In the genomic region with DNA sequence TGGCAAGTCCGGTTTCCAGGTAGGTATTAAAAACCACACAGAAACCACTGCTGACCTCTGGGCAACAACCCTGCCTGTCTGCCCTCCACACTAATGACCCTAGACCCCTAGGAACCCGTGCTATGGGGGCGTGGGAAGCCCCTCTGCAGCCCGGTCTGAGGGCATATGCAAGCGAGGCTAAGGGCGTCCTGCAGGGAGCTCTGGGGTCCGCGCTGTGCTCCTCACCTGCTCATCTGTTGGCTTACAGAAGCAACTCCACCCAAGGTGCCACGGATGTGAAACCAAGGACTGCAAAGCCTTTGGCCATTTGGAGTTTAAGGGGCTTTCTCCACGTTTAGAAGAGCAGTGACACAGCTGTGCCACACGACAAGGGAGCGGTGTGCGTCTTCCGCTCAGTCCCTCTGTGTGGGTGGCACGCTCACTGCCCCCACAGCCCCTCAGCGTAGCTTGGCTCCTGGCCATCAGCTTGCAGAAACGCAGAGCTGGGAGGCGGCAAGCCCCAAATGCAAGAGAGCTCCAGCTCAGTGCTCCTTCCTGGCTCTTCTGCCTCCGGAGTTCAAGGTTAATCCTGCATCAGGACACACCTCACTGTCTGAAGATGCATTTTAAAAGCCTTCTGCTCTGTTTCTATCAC, we compare ENCODE assay signal across 3 cellular contexts.
TF ChIP-seq lines count a peak whose summit lies in the region.

No MANE protein-coding gene starts in this region.

TF ChIP-seq in liver, 16 proteins besides CTCF, POLR2A, EP300 and RAD21:
- TF ChIP-seq EGR1 (IDR thresholded peaks at IDR 0.05; ENCODE audit: low read depth in 2 of 2) (no peak), YY1 (IDR thresholded peaks at IDR 0.05) (no peak), SP1 (IDR thresholded peaks at IDR 0.05) (no peak)

TF ChIP-seq in HepG2, 621 proteins besides CTCF, POLR2A, EP300 and RAD21:
- TF ChIP-seq RNF2 (conservative IDR thresholded peaks at IDR 0.05; ENCODE audit: low read depth) = no peak
- TF ChIP-seq, protein P1, sequence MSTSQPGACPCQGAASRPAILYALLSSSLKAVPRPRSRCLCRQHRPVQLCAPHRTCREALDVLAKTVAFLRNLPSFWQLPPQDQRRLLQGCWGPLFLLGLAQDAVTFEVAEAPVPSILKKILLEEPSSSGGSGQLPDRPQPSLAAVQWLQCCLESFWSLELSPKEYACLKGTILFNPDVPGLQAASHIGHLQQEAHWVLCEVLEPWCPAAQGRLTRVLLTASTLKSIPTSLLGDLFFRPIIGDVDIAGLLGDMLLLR (CRISPR knock-in tag; IDR thresholded peaks at IDR 0.05) = no peak
- TF ChIP-seq, protein P2, sequence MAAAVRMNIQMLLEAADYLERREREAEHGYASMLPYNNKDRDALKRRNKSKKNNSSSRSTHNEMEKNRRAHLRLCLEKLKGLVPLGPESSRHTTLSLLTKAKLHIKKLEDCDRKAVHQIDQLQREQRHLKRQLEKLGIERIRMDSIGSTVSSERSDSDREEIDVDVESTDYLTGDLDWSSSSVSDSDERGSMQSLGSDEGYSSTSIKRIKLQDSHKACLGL (CRISPR knock-in tag; IDR thresholded peaks at IDR 0.05) = no peak
- no peak for TF ChIP-seq RFX5 (IDR thresholded peaks at IDR 0.05; ENCODE audit: low read depth, low read length)
- no peak for TF ChIP-seq JUNB (CRISPR knock-in tag; IDR thresholded peaks at IDR 0.05; ENCODE audit: borderline replicate concordance)
- TF ChIP-seq, protein P3, sequence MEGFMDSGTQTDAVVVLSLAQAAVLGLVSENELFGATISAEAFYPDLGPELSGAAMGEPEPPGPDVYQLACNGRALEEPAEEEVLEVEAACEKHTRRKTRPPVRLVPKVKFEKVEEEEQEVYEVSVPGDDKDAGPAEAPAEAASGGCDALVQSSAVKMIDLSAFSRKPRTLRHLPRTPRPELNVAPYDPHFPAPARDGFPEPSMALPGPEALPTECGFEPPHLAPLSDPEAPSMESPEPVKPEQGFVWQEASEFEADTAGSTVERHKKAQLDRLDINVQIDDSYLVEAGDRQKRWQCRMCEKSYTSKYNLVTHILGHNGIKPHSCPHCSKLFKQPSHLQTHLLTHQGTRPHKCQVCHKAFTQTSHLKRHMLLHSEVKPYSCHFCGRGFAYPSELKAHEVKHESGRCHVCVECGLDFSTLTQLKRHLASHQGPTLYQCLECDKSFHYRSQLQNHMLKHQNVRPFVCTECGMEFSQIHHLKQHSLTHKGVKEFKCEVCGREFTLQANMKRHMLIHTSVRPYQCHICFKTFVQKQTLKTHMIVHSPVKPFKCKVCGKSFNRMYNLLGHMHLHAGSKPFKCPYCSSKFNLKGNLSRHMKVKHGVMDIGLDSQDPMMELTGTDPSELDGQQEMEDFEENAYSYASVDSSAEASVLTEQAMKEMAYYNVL (CRISPR knock-in tag; IDR thresholded peaks at IDR 0.05; ENCODE audit: borderline replicate concordance) = no peak
- TF ChIP-seq GPN1 (CRISPR knock-in tag; IDR thresholded peaks at IDR 0.05; ENCODE audit: borderline replicate concordance) = no peak
- TF ChIP-seq MIXL1 (CRISPR knock-in tag; IDR thresholded peaks at IDR 0.05) = no peak
- TF ChIP-seq RBM39 (IDR thresholded peaks at IDR 0.05; ENCODE audit: low read depth, low read length, poor library complexity, severe bottlenecking) = no peak
- TF ChIP-seq SAP130 (CRISPR knock-in tag; IDR thresholded peaks at IDR 0.05; ENCODE audit: low read depth) = no peak
- TF ChIP-seq ZBTB7A (CRISPR knock-in tag; IDR thresholded peaks at IDR 0.05) = no peak

TF ChIP-seq in WTC11, 78 proteins besides CTCF, POLR2A, EP300 and RAD21:
- TF ChIP-seq, protein P4, sequence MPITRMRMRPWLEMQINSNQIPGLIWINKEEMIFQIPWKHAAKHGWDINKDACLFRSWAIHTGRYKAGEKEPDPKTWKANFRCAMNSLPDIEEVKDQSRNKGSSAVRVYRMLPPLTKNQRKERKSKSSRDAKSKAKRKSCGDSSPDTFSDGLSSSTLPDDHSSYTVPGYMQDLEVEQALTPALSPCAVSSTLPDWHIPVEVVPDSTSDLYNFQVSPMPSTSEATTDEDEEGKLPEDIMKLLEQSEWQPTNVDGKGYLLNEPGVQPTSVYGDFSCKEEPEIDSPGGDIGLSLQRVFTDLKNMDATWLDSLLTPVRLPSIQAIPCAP (CRISPR knock-in tag; IDR thresholded peaks at IDR 0.05) = no peak
- TF ChIP-seq ELF4 (CRISPR knock-in tag; IDR thresholded peaks at IDR 0.05; ENCODE audit: low read depth) = no peak
- TF ChIP-seq, protein P5, sequence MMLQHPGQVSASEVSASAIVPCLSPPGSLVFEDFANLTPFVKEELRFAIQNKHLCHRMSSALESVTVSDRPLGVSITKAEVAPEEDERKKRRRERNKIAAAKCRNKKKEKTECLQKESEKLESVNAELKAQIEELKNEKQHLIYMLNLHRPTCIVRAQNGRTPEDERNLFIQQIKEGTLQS (CRISPR knock-in tag; conservative IDR thresholded peaks at IDR 0.05) = no peak
- no peak for TF ChIP-seq ESRRA (CRISPR knock-in tag; IDR thresholded peaks at IDR 0.05; ENCODE audit: borderline replicate concordance)
- TF ChIP-seq, protein P6, sequence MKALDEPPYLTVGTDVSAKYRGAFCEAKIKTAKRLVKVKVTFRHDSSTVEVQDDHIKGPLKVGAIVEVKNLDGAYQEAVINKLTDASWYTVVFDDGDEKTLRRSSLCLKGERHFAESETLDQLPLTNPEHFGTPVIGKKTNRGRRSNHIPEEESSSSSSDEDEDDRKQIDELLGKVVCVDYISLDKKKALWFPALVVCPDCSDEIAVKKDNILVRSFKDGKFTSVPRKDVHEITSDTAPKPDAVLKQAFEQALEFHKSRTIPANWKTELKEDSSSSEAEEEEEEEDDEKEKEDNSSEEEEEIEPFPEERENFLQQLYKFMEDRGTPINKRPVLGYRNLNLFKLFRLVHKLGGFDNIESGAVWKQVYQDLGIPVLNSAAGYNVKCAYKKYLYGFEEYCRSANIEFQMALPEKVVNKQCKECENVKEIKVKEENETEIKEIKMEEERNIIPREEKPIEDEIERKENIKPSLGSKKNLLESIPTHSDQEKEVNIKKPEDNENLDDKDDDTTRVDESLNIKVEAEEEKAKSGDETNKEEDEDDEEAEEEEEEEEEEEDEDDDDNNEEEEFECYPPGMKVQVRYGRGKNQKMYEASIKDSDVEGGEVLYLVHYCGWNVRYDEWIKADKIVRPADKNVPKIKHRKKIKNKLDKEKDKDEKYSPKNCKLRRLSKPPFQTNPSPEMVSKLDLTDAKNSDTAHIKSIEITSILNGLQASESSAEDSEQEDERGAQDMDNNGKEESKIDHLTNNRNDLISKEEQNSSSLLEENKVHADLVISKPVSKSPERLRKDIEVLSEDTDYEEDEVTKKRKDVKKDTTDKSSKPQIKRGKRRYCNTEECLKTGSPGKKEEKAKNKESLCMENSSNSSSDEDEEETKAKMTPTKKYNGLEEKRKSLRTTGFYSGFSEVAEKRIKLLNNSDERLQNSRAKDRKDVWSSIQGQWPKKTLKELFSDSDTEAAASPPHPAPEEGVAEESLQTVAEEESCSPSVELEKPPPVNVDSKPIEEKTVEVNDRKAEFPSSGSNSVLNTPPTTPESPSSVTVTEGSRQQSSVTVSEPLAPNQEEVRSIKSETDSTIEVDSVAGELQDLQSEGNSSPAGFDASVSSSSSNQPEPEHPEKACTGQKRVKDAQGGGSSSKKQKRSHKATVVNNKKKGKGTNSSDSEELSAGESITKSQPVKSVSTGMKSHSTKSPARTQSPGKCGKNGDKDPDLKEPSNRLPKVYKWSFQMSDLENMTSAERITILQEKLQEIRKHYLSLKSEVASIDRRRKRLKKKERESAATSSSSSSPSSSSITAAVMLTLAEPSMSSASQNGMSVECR (CRISPR knock-in tag; IDR thresholded peaks at IDR 0.05; ENCODE audit: borderline replicate concordance) = no peak
- TF ChIP-seq, protein P7, sequence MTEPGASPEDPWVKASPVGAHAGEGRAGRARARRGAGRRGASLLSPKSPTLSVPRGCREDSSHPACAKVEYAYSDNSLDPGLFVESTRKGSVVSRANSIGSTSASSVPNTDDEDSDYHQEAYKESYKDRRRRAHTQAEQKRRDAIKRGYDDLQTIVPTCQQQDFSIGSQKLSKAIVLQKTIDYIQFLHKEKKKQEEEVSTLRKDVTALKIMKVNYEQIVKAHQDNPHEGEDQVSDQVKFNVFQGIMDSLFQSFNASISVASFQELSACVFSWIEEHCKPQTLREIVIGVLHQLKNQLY (CRISPR knock-in tag; IDR thresholded peaks at IDR 0.05) = no peak
- TF ChIP-seq, protein P8, sequence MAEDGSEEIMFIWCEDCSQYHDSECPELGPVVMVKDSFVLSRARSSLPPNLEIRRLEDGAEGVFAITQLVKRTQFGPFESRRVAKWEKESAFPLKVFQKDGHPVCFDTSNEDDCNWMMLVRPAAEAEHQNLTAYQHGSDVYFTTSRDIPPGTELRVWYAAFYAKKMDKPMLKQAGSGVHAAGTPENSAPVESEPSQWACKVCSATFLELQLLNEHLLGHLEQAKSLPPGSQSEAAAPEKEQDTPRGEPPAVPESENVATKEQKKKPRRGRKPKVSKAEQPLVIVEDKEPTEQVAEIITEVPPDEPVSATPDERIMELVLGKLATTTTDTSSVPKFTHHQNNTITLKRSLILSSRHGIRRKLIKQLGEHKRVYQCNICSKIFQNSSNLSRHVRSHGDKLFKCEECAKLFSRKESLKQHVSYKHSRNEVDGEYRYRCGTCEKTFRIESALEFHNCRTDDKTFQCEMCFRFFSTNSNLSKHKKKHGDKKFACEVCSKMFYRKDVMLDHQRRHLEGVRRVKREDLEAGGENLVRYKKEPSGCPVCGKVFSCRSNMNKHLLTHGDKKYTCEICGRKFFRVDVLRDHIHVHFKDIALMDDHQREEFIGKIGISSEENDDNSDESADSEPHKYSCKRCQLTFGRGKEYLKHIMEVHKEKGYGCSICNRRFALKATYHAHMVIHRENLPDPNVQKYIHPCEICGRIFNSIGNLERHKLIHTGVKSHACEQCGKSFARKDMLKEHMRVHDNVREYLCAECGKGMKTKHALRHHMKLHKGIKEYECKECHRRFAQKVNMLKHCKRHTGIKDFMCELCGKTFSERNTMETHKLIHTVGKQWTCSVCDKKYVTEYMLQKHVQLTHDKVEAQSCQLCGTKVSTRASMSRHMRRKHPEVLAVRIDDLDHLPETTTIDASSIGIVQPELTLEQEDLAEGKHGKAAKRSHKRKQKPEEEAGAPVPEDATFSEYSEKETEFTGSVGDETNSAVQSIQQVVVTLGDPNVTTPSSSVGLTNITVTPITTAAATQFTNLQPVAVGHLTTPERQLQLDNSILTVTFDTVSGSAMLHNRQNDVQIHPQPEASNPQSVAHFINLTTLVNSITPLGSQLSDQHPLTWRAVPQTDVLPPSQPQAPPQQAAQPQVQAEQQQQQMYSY (CRISPR knock-in tag; IDR thresholded peaks at IDR 0.05) = no peak
- TF ChIP-seq FOXK1 (CRISPR knock-in tag; IDR thresholded peaks at IDR 0.05) = no peak
- TF ChIP-seq, protein P9, sequence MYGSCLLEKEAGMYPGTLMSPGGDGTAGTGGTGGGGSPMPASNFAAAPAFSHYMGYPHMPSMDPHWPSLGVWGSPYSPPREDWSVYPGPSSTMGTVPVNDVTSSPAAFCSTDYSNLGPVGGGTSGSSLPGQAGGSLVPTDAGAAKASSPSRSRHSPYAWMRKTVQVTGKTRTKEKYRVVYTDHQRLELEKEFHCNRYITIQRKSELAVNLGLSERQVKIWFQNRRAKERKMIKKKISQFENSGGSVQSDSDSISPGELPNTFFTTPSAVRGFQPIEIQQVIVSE (CRISPR knock-in tag; IDR thresholded peaks at IDR 0.05; ENCODE audit: borderline replicate concordance) = no peak
- no peak for TF ChIP-seq NFATC4 (CRISPR knock-in tag; IDR thresholded peaks at IDR 0.05)
- TF ChIP-seq, protein P10, sequence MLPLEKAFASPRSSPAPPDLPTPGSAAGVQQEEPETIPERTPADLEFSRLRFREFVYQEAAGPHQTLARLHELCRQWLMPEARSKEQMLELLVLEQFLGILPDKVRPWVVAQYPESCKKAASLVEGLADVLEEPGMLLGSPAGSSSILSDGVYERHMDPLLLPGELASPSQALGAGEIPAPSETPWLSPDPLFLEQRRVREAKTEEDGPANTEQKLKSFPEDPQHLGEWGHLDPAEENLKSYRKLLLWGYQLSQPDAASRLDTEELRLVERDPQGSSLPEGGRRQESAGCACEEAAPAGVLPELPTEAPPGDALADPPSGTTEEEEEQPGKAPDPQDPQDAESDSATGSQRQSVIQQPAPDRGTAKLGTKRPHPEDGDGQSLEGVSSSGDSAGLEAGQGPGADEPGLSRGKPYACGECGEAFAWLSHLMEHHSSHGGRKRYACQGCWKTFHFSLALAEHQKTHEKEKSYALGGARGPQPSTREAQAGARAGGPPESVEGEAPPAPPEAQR (CRISPR knock-in tag; IDR thresholded peaks at IDR 0.05) = no peak
- TF ChIP-seq, protein P11, sequence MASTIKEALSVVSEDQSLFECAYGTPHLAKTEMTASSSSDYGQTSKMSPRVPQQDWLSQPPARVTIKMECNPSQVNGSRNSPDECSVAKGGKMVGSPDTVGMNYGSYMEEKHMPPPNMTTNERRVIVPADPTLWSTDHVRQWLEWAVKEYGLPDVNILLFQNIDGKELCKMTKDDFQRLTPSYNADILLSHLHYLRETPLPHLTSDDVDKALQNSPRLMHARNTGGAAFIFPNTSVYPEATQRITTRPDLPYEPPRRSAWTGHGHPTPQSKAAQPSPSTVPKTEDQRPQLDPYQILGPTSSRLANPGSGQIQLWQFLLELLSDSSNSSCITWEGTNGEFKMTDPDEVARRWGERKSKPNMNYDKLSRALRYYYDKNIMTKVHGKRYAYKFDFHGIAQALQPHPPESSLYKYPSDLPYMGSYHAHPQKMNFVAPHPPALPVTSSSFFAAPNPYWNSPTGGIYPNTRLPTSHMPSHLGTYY (CRISPR knock-in tag; IDR thresholded peaks at IDR 0.05) = no peak
TF ChIP-seq in WTC11: peak in this region for 0.
